ENCODE assay signal across 27 cellular contexts in the genomic region with DNA sequence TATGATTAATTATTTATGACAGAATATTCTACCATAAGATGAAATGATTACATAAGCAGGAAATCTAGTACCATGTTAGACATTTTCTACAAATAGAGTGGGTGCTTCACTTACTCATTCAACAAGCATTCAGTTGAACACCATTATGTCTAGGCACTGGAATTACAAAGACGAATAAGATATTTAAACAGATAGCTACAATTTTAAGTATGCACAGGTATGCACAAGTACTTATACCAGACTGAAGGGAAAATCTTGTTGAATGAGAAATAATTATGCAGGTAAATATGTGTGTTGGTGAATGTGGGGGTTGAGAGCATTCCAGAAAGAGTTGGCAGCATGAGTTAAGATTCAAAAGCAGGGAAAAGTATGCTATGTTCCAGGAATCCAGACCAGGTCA.
"Had no signal": no experiment of that assay in that cellular context is flagged by ENCODE, and none has a peak within 500 bp of the region (broad histone marks: within the 10 kb centered on the region; RNA-seq: fewer than 3 reads in every experiment).

No MANE protein-coding gene starts in this region.

- H3K27ac Mint-ChIP-seq: natural killer cell; nephron; neural progenitor cell; progenitor cell of endocrine pancreas; stimulated activated effector memory CD8-positive, alpha-beta T cell treated with anti-CD3 and anti-CD28 coated beads, Interleukin-12 subunit alpha, Interleukin-12 subunit beta, amount 100 ng/mL, for 72 hours; stimulated activated naive B cell treated with anti-CD40 and anti-IgM and Interleukin-4, amounts not matched to agents 10 μg/mL and 1 μg/mL and 100 μg/mL, for 72 hours; stimulated activated naive CD8-positive, alpha-beta T cell treated with anti-CD3 and anti-CD28 coated beads, Interleukin-15, Interleukin-2, amounts not matched to agents 100 ng/mL and 50 ng/mL, for 24 hours had no signal

- H3K4me3 Mint-ChIP-seq: natural killer cell; nephron; neural progenitor cell; stimulated activated effector memory CD8-positive, alpha-beta T cell treated with anti-CD3 and anti-CD28 coated beads, Interleukin-12 subunit alpha, Interleukin-12 subunit beta, amount 100 ng/mL, for 72 hours; stimulated activated naive B cell treated with anti-CD40 and anti-IgM and Interleukin-4, amounts not matched to agents 10 μg/mL and 1 μg/mL and 100 μg/mL, for 72 hours; stimulated activated naive CD8-positive, alpha-beta T cell treated with anti-CD3 and anti-CD28 coated beads, Interleukin-15, Interleukin-2, amounts not matched to agents 100 ng/mL and 50 ng/mL, for 24 hours had no signal

- H3K27ac ChIP-seq: neural progenitor cell, ovary, parathyroid adenoma, psoas muscle, right lobe of liver, sigmoid colon, stomach, thoracic aorta, thyroid gland, tibial nerve, upper lobe of left lung, uterus had no signal

- DNase-seq: natural killer cell; occipital lobe; ovary; posterior cingulate gyrus; psoas muscle; right cardiac atrium; right lobe of liver; sigmoid colon; small intestine; stimulated activated CD4-positive, alpha-beta T cell treated with anti-CD3 and anti-CD28 coated beads, Interleukin-15, amount 100 ng/mL, for 24 hours; stimulated activated CD4-positive, alpha-beta T cell treated with anti-CD3 and anti-CD28 coated beads, Interleukin-2, amount 100 ng/mL, for 24 hours; stimulated activated CD4-positive, alpha-beta T cell treated with anti-CD3 and anti-CD28 coated beads, Interleukin-2, amount 100 ng/mL, for 48 hours; stimulated activated CD4-positive, alpha-beta T cell treated with anti-CD3 and anti-CD28 coated beads, Interleukin-4, amount 100 ng/mL, for 24 hours; stimulated activated naive B cell treated with anti-CD40 and anti-IgM and Interleukin-4, amounts not matched to agents 10 μg/mL and 1 μg/mL and 100 μg/mL, for 72 hours; stimulated activated naive CD4-positive, alpha-beta T cell treated with Interleukin-2 at 50 U/mL for 16 hours; stomach; thyroid gland; upper lobe of left lung; uterus had no signal

- H3K27me3 Mint-ChIP-seq: progenitor cell of endocrine pancreas; stimulated activated naive B cell treated with anti-CD40 and anti-IgM and Interleukin-4, amounts not matched to agents 10 μg/mL and 1 μg/mL and 100 μg/mL, for 72 hours; stimulated activated naive CD8-positive, alpha-beta T cell treated with anti-CD3 and anti-CD28 coated beads, Interleukin-15, Interleukin-2, amounts not matched to agents 100 ng/mL and 50 ng/mL, for 24 hours had no signal

- H3K9me3 Mint-ChIP-seq: stimulated activated effector memory CD8-positive, alpha-beta T cell treated with anti-CD3 and anti-CD28 coated beads, Interleukin-12 subunit alpha, Interleukin-12 subunit beta, amount 100 ng/mL, for 72 hours; stimulated activated naive CD8-positive, alpha-beta T cell treated with anti-CD3 and anti-CD28 coated beads, Interleukin-15, Interleukin-2, amounts not matched to agents 100 ng/mL and 50 ng/mL, for 24 hours had no signal

- H3K36me3 ChIP-seq: neural progenitor cell, ovary, right lobe of liver, sigmoid colon, stomach, thoracic aorta, thyroid gland, tibial nerve, upper lobe of left lung, uterus had no signal

- H3K4me1 ChIP-seq: neural progenitor cell, parathyroid adenoma, psoas muscle, right lobe of liver, sigmoid colon, stomach, thyroid gland, tibial nerve, upper lobe of left lung, uterus had no signal

- ATAC-seq: natural killer cell; psoas muscle; right cardiac atrium; right lobe of liver; stimulated activated effector memory CD8-positive, alpha-beta T cell treated with anti-CD3 and anti-CD28 coated beads, Interleukin-12 subunit alpha, Interleukin-12 subunit beta, amount 100 ng/mL, for 72 hours; stimulated activated naive B cell treated with anti-CD40 and anti-IgM and Interleukin-4, amounts not matched to agents 10 μg/mL and 1 μg/mL and 100 μg/mL, for 72 hours had no signal

- H3K4me3 ChIP-seq: neural progenitor cell, ovary, psoas muscle, right lobe of liver, sigmoid colon, stomach, thoracic aorta, thyroid gland, tibial nerve, upper lobe of left lung, uterus had no signal

- H3K27me3 ChIP-seq: neural progenitor cell, ovary, right lobe of liver, sigmoid colon, stomach, thyroid gland, tibial nerve, upper lobe of left lung, uterus had no signal

- H3K9me3 ChIP-seq: ovary, right lobe of liver, sigmoid colon, thoracic aorta, thyroid gland, uterus had no signal

- H3K36me3 Mint-ChIP-seq: neural progenitor cell; stimulated activated effector memory CD8-positive, alpha-beta T cell treated with anti-CD3 and anti-CD28 coated beads, Interleukin-12 subunit alpha, Interleukin-12 subunit beta, amount 100 ng/mL, for 72 hours; stimulated activated naive B cell treated with anti-CD40 and anti-IgM and Interleukin-4, amounts not matched to agents 10 μg/mL and 1 μg/mL and 100 μg/mL, for 72 hours had no signal

- H3K4me1 Mint-ChIP-seq: natural killer cell; nephron; neural progenitor cell; stimulated activated effector memory CD8-positive, alpha-beta T cell treated with anti-CD3 and anti-CD28 coated beads, Interleukin-12 subunit alpha, Interleukin-12 subunit beta, amount 100 ng/mL, for 72 hours; stimulated activated naive B cell treated with anti-CD40 and anti-IgM and Interleukin-4, amounts not matched to agents 10 μg/mL and 1 μg/mL and 100 μg/mL, for 72 hours had no signal
